26 cellular contexts compared by ENCODE assay signal in the genomic region with DNA sequence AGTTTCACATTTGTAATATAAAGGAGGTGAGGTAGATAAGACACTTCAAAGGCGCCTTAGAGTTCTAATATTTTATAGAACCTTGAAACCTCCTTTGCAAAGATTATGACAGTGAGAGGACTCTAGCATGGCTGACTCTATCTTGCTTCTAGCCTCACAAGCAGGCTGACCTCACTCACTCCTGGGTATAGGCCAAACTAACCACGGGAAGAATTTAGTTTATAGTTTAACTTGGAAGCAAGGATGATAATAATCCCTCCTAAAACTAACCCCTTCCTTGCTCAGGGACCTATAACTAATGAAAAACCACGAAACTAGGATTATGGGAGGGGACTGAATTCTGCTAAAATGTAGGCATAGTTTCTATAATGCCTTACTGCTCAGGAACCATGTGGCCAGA.
DNase-seq lines count a peak whose midpoint lies in the region; ATAC-seq and TF ChIP-seq lines count a peak whose summit lies in the region.
"Had no signal": no experiment of that assay in that cellular context is flagged by ENCODE, and none has a peak within 500 bp of the region (broad histone marks: within the 10 kb centered on the region; RNA-seq: fewer than 3 reads in every experiment).

No MANE protein-coding gene starts in this region.

- no peaks in the 10 kb centered on the region for H3K4me1 ChIP-seq in uterus
- H3K4me1 ChIP-seq: Peyer's patch had no signal

- no peaks in the 10 kb centered on the region for H3K36me3 ChIP-seq in MG63
- no peaks in the 10 kb centered on the region for H3K36me3 ChIP-seq in uterus
- H3K36me3 ChIP-seq: Peyer's patch had no signal

- intact Hi-C loops in uterus (cut with DNase I; ENCODE audit: low total_unique reads) = no loop called here

- DNase-seq in EH (ENCODE audit: low read depth) = peak; percentile 77
- DNase-seq in MG63 = peak; percentile 56
- DNase-seq in epithelial cell of proximal tubule (ENCODE audit: low read depth) = peak; percentile 85
- peak; percentile 90 for DNase-seq in renal cortical epithelial cell (ENCODE audit: low read depth)
- DNase-seq in uterus = no peak
- DNase-seq in A172 (ENCODE audit: low spot score) = no peak
- no peak for DNase-seq in DMS 273 (lab: John Stamatoyannopoulos, UW; ENCODE audit: unreplicated experiment)
- DNase-seq: activated CD4-positive, alpha-beta T cell treated with anti-CD3 and anti-CD28 coated beads for 48 hours; activated naive CD4-positive, alpha-beta T cell treated with anti-CD3 and anti-CD28 coated beads for 36 hours; activated T-cell treated with anti-CD3 and anti-CD28 coated beads, Interleukin-2, amount 50 U/mL, for 48 hours; amygdala; dorsolateral prefrontal cortex; foreskin melanocyte; GDM1; hippocampal formation; natural killer cell; NCI-H187; NCI-H526; Peyer's patch; right cardiac atrium; stimulated activated CD4-positive, alpha-beta T cell treated with anti-CD3 and anti-CD28 coated beads, Interleukin-12 subunit alpha, Interleukin-12 subunit beta, amount 100 ng/mL, for 4 hours; stimulated activated CD4-positive, alpha-beta T cell treated with anti-CD3 and anti-CD28 coated beads, Interleukin-4, amount 100 ng/mL, for 4 hours; stimulated activated naive CD4-positive, alpha-beta T cell; T-helper 17 cell had no signal

- H3K27me3 ChIP-seq in MG63 = no peaks in the 10 kb centered on the region
- H3K27me3 ChIP-seq in uterus = no peaks in the 10 kb centered on the region
- H3K27me3 ChIP-seq: dorsolateral prefrontal cortex, Peyer's patch had no signal

- H3K4me3 ChIP-seq in MG63 (no peak overlapping the region), epithelial cell of proximal tubule (ENCODE audit: low read depth, low read length) (no peak overlapping the region), uterus (no peak overlapping the region)
- H3K4me3 ChIP-seq: dorsolateral prefrontal cortex, Peyer's patch had no signal

- no peak for TF ChIP-seq CTCF in epithelial cell of proximal tubule (conservative IDR thresholded peaks at IDR 0.05; ENCODE audit: low read depth, low read length)
- no peak for TF ChIP-seq CTCF in uterus (IDR thresholded peaks at IDR 0.05)

- no peak overlapping the region for H3K27ac ChIP-seq in uterus
- H3K27ac ChIP-seq: dorsolateral prefrontal cortex, KMS-11, Peyer's patch had no signal

- no peaks in the 10 kb centered on the region for H3K9me3 ChIP-seq in MG63
- no peaks in the 10 kb centered on the region for H3K9me3 ChIP-seq in uterus
- H3K9me3 ChIP-seq: Peyer's patch had no signal

- ATAC-seq in GM19328 (IDR thresholded peaks at IDR 0.05; ENCODE audit: unreplicated experiment) = no peak
- ATAC-seq: natural killer cell, T-helper 17 cell had no signal

- no peak for TF ChIP-seq POLR2A in uterus (IDR thresholded peaks at IDR 0.05)

Comparison
In these comparisons a context has a peak if more than half of its experiments do, and no peak if none do; other contexts are left out.
1. DNase-seq: peak in EH (single experiment), MG63 (single experiment), epithelial cell of proximal tubule (single experiment) and renal cortical epithelial cell (single experiment); none in uterus (0 of 2), A172 (single experiment) and DMS 273 (single experiment).